In genomic region chr1:19465123-19465522, GRCh38 we compare ENCODE assay signal across 12 cellular contexts. TPM values are rescaled to one million over a fixed set of nuclear protein-coding genes. Genes with fewer than 3 reads are reported as not detected.
A peak's percentile ranks its signal among the peaks of the same experiment; 100 is the strongest.
DNase-seq lines count a peak whose midpoint lies in the region; ATAC-seq and TF ChIP-seq lines count a peak whose summit lies in the region.
"Had no signal": no experiment of that assay in that cellular context is flagged by ENCODE, and none has a peak within 500 bp of the region (broad histone marks: within the 10 kb centered on the region; RNA-seq: fewer than 3 reads in every experiment).

No MANE protein-coding gene starts in this region.

- peaks cover 93% of the 10 kb centered on the region for H3K4me1 Mint-ChIP-seq in activated naive CD4-positive, alpha-beta T cell treated with anti-CD3 and anti-CD28 coated beads, Interleukin-2, amount 50 U/mL, for 24 hours
- peaks cover 80% of the 10 kb centered on the region for H3K4me1 Mint-ChIP-seq in central memory CD8-positive, alpha-beta T cell

- no peak overlapping the region for H3K9ac ChIP-seq in muscle layer of colon (ENCODE audit: low read length)
- H3K9ac ChIP-seq: BLaER1 had no signal

- H3K9me3 ChIP-seq in muscle layer of colon (ENCODE audit: low read length) (no peaks in the 10 kb centered on the region), upper lobe of left lung (no peaks in the 10 kb centered on the region)
- H3K9me3 ChIP-seq: tibial artery had no signal

- H3K4me3 Mint-ChIP-seq in activated naive CD4-positive, alpha-beta T cell treated with anti-CD3 and anti-CD28 coated beads, Interleukin-2, amount 50 U/mL, for 24 hours: no peak overlapping the region
- peak overlapping the region; percentile 70 for H3K4me3 Mint-ChIP-seq in central memory CD8-positive, alpha-beta T cell

- H3K27ac Mint-ChIP-seq in activated naive CD4-positive, alpha-beta T cell treated with anti-CD3 and anti-CD28 coated beads, Interleukin-2, amount 50 U/mL, for 24 hours: peak overlapping the region; percentile 93
- peak overlapping the region; percentile 68 for H3K27ac Mint-ChIP-seq in central memory CD8-positive, alpha-beta T cell (ENCODE audit: low read depth)

- no peak for TF ChIP-seq CTCF in upper lobe of left lung (IDR thresholded peaks at IDR 0.05)

- H3K27me3 Mint-ChIP-seq in activated naive CD4-positive, alpha-beta T cell treated with anti-CD3 and anti-CD28 coated beads, Interleukin-2, amount 50 U/mL, for 24 hours: no peaks in the 10 kb centered on the region
- no peaks in the 10 kb centered on the region for H3K27me3 Mint-ChIP-seq in central memory CD8-positive, alpha-beta T cell

- peak overlapping the region; percentile 14 for H3K27ac ChIP-seq in muscle layer of colon (ENCODE audit: low read depth, low read length)
- peak overlapping the region in 3 of 4 donors; percentile 19 to 30 (median 30) for H3K27ac ChIP-seq in upper lobe of left lung
- H3K27ac ChIP-seq: BLaER1 had no signal

- H3K27me3 ChIP-seq in muscle layer of colon (ENCODE audit: control insufficient read depth in 1 of 2, insufficient read depth in 2 of 2, low read length in 2 of 2): no peaks in the 10 kb centered on the region
- H3K27me3 ChIP-seq in upper lobe of left lung: no peaks in the 10 kb centered on the region
- H3K27me3 ChIP-seq: BLaER1, tibial artery had no signal

- no peak for DNase-seq in activated naive CD4-positive, alpha-beta T cell treated with Interleukin-2 at 50 U/mL for 16 hours
- DNase-seq in central memory CD8-positive, alpha-beta T cell (ENCODE audit: low spot score in 2 of 2): no peak
- DNase-seq in upper lobe of left lung: no peak
- no peak for DNase-seq in NCI-H2081 (lab: John Stamatoyannopoulos, UW)
- no peak for DNase-seq in NCI-H446 treated with DMSO at 0.1 percent for 48 hours (lab: John Stamatoyannopoulos, UW)
- no peak for DNase-seq in ecto neural progenitor cell (ENCODE audit: low spot score)
- DNase-seq: activated T-cell treated with anti-CD3 and anti-CD28 coated beads, Interleukin-2, amount 50 U/mL, for 1 hour; dermis blood vessel endothelial cell; tibial artery had no signal

- no peak for ATAC-seq in central memory CD8-positive, alpha-beta T cell (replicated peaks; ENCODE audit: extremely low read depth, poor library complexity, severe bottlenecking)
- ATAC-seq in upper lobe of left lung (ENCODE audit: low FRiP score in 2 of 2): peak in 1 of 2 donors; percentile 58

- WGBS in upper lobe of left lung, 2 donors: 80 to 90% methylated on average over 2 of the region's 2 CpGs

- H3K4me1 ChIP-seq in muscle layer of colon (ENCODE audit: insufficient read depth, low read length) (peaks cover 67% of the 10 kb centered on the region), upper lobe of left lung (peaks cover 68 to 83% (median 74%) of the 10 kb centered on the region in 4 donors)

- no peak for TF ChIP-seq EP300 in upper lobe of left lung (IDR thresholded peaks at IDR 0.05)

- peaks cover 4% of the 10 kb centered on the region for H3K36me3 Mint-ChIP-seq in activated naive CD4-positive, alpha-beta T cell treated with anti-CD3 and anti-CD28 coated beads, Interleukin-2, amount 50 U/mL, for 24 hours
- H3K36me3 Mint-ChIP-seq in central memory CD8-positive, alpha-beta T cell (ENCODE audit: insufficient read depth): peaks cover 8% of the 10 kb centered on the region

- H3K4me3 ChIP-seq in muscle layer of colon (ENCODE audit: low read depth in 1 of 2, low read length in 2 of 2): no peak overlapping the region
- H3K4me3 ChIP-seq in upper lobe of left lung: no peak overlapping the region
- H3K4me3 ChIP-seq: BLaER1, tibial artery had no signal

- H3K9me3 Mint-ChIP-seq in activated naive CD4-positive, alpha-beta T cell treated with anti-CD3 and anti-CD28 coated beads, Interleukin-2, amount 50 U/mL, for 24 hours: no peaks in the 10 kb centered on the region
- H3K9me3 Mint-ChIP-seq in central memory CD8-positive, alpha-beta T cell: no peaks in the 10 kb centered on the region

- H3K36me3 ChIP-seq in muscle layer of colon (ENCODE audit: insufficient read depth, low read length): peaks cover under 1% of the 10 kb centered on the region
- peaks cover 0 to 4% (median 0%) of the 10 kb centered on the region in 4 donors for H3K36me3 ChIP-seq in upper lobe of left lung
- H3K36me3 ChIP-seq: tibial artery had no signal

- TF ChIP-seq POLR2A in upper lobe of left lung (IDR thresholded peaks at IDR 0.05): no peak

RNA-seq across cellular contexts. Expression of gene CAPZB, which starts 20.2 kb away (rescaled TPM):
- total RNA-seq in upper lobe of left lung: 100 to 1,000 TPM in 5 of 6 donors, 10 to 100 TPM in 1; 96.4 to 303 (median 144) TPM
